ENCODE assay signal across 14 cellular contexts in genomic region chr17:82655038-82655479, GRCh38. TPM values are rescaled to one million over a fixed set of nuclear protein-coding genes. Genes with fewer than 3 reads are reported as not detected.
A peak's percentile ranks its signal among the peaks of the same experiment; 100 is the strongest.
DNase-seq lines count a peak whose midpoint lies in the region; ATAC-seq, FAIRE-seq and TF ChIP-seq lines count a peak whose summit lies in the region.
"Had no signal": no experiment of that assay in that cellular context is flagged by ENCODE, and none has a peak within 500 bp of the region (broad histone marks: within the 10 kb centered on the region; RNA-seq: fewer than 3 reads in every experiment).

No MANE protein-coding gene starts in this region.

- H3K79me2 ChIP-seq in PC-3 (ENCODE audit: low read length): no peaks in the 10 kb centered on the region

- intact Hi-C loops in PC-3 (cut with micrococcal nuclease): no loop called here

- CTCF ChIA-PET in PC-3 (lab: Charles Lee): interaction anchor here (0.6 kb wide), 1 partner anchor 73 kb away, joined by 3 read pairs; no protein-coding TSS in a partner anchor

- H3K27me3 ChIP-seq in PC-3 (ENCODE audit: low read length): no peaks in the 10 kb centered on the region
- no peaks in the 10 kb centered on the region for H3K27me3 ChIP-seq in rectal smooth muscle tissue (ENCODE audit: control insufficient read depth, insufficient read depth, low read length)
- H3K27me3 ChIP-seq: ascending aorta had no signal

- H3K27ac ChIP-seq in PC-3 (ENCODE audit: low read length) (peak overlapping the region; percentile 57), epithelial cell of prostate (peak overlapping the region; percentile 44), rectal smooth muscle tissue (ENCODE audit: low read depth, low read length) (no peak overlapping the region)
- H3K27ac ChIP-seq: ascending aorta, WERI-Rb-1 had no signal

- H3K36me3 ChIP-seq in PC-3 (ENCODE audit: low read depth, low read length): no peaks in the 10 kb centered on the region
- peaks cover 9% of the 10 kb centered on the region for H3K36me3 ChIP-seq in rectal smooth muscle tissue (ENCODE audit: control insufficient read depth, insufficient read depth, low read length)

- peak overlapping the region; percentile 63 for H3K4me2 ChIP-seq in PC-3 (ENCODE audit: low read length)

- POLR2A ChIA-PET in PC-3 (lab: Charles Lee; ENCODE audit: unreplicated experiment): no interaction called here

- no TSS peak for BruUV-seq in PC-3 (replicated peaks; lab: Mats Ljungman, UMichigan)

- peak; percentile 27 for DNase-seq in ELR (ENCODE audit: low read depth)
- DNase-seq in PC-3: peak; percentile 52
- DNase-seq in epithelial cell of prostate (ENCODE audit: low read depth, low spot score): peak; percentile 40
- DNase-seq in NCI-H446 (lab: John Stamatoyannopoulos, UW): no peak
- no peak for DNase-seq in stimulated activated CD4-positive, alpha-beta T cell treated with anti-CD3 and anti-CD28 coated beads, Interleukin-4, amount 100 ng/mL, for 24 hours
- DNase-seq in frontal cortex (ENCODE audit: low spot score in 2 of 2): no peak
- DNase-seq: activated T-cell treated with anti-CD3 and anti-CD28 coated beads, Interleukin-2, amount 50 U/mL, for 4 hours; NCI-H2107; WERI-Rb-1 had no signal

- peak overlapping the region; percentile 82 for H2AFZ ChIP-seq in PC-3 (ENCODE audit: low read length)

- peak overlapping the region; percentile 42 for H3K9ac ChIP-seq in PC-3 (ENCODE audit: low read length)
- no peak overlapping the region for H3K9ac ChIP-seq in rectal smooth muscle tissue (ENCODE audit: low read length)

- no peaks in the 10 kb centered on the region for H3K9me2 ChIP-seq in PC-3 (replicated peaks; ENCODE audit: low read length)

- no peaks in the 10 kb centered on the region for H4K20me1 ChIP-seq in PC-3 (ENCODE audit: low read length)

- H3K4me1 ChIP-seq in PC-3 (ENCODE audit: insufficient read depth, low read length): peaks cover 15% of the 10 kb centered on the region; the same call in 1 of the 2 replicates
- no peaks in the 10 kb centered on the region for H3K4me1 ChIP-seq in rectal smooth muscle tissue (ENCODE audit: control insufficient read depth, insufficient read depth, low read length)
- H3K4me1 ChIP-seq: ascending aorta had no signal

- peaks cover 9% of the 10 kb centered on the region for H3F3A ChIP-seq in PC-3 (ENCODE audit: low read length, unreplicated experiment)

- peak; percentile 85 for ATAC-seq in PC-3
- ATAC-seq in HG03432 (IDR thresholded peaks at IDR 0.05; ENCODE audit: unreplicated experiment): no peak
- ATAC-seq: activated T-cell treated with anti-CD3 and anti-CD28 coated beads, Interleukin-2, amount 50 U/mL, for 4 hours had no signal

- H3K9me3 ChIP-seq in PC-3 (ENCODE audit: low read length): no peaks in the 10 kb centered on the region
- H3K9me3 ChIP-seq: ascending aorta had no signal

- peak overlapping the region; percentile 40 for H3K4me3 ChIP-seq in PC-3 (ENCODE audit: low read length)
- H3K4me3 ChIP-seq in rectal smooth muscle tissue (ENCODE audit: low read length): peak overlapping the region; percentile 35
- H3K4me3 ChIP-seq: ascending aorta had no signal

- TF ChIP-seq CTCF in PC-3 (conservative IDR thresholded peaks at IDR 0.05; ENCODE audit: low read depth, low read length): no peak

- FAIRE-seq in frontal cortex (lab: Jason Lieb, UNC): no peak
- FAIRE-seq: H1, RCC 7860 had no signal

RNA-seq across cellular contexts. Expression of gene WDR45B, which starts 6.8 kb away (rescaled TPM):
- total RNA-seq in PC-3 (2014; rRNA removed): 101 and 110 TPM in 2 replicates
- total RNA-seq in frontal cortex: 45.2 TPM

RNA-seq across cellular contexts. Expression of gene RAB40B, which starts 43.4 kb away (rescaled TPM):
- 16.5 and 22.4 TPM in 2 replicates for total RNA-seq in PC-3 (2014; rRNA removed)
- 18.3 TPM for total RNA-seq in frontal cortex

Comparison
In these comparisons a context has a peak if more than half of its experiments do, and no peak if none do; other contexts are left out.
1. DNase-seq: peak in ELR (single experiment), PC-3 (single experiment) and epithelial cell of prostate (single experiment); none in NCI-H446 (0 of 2), stimulated activated CD4-positive, alpha-beta T cell treated with anti-CD3 and anti-CD28 coated beads, Interleukin-4, amount 100 ng/mL, for 24 hours (single experiment) and frontal cortex (0 of 2).